In the genomic region with DNA sequence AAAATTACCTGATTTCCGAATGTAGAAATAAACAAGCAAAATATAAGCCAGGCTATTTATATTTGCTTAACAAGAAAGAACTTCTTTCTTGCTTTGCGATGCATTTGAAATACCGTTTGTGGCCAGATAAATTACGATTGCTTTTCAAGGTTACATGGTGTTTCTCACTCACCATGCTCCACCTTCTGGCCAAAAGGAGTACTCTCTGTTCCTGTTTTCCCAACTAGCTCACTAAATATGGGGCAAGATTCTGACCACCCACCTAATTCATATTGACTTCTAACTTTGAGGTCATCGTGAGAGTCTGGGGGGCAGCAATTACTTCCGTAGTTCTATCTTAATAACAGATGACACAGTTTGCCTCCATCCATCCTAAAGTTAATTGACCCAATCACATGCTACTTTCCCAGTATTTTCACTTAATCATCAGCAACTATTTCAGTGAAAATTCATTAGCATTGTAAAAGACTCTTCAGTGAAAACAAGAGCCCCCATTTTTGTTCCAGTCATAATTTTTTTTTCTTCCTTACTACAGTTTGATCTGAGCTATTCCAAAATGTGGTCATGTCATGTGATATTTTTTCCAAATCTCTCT, we compare ENCODE assay signal across 9 cellular contexts. TPM values are rescaled to one million over a fixed set of nuclear protein-coding genes. Genes with fewer than 3 reads are reported as not detected.
DNase-seq lines count a peak whose midpoint lies in the region; ATAC-seq and TF ChIP-seq lines count a peak whose summit lies in the region.
"Had no signal": no experiment of that assay in that cellular context is flagged by ENCODE, and none has a peak within 500 bp of the region (broad histone marks: within the 10 kb centered on the region; RNA-seq: fewer than 3 reads in every experiment).

No MANE protein-coding gene starts in this region.

- WGBS in trophoblast cell (ENCODE audit: extremely low coverage, insufficient coverage, insufficient read length): no CpG with 5 or more reads among the region's 6 CpGs

- no peak overlapping the region for H2AFZ ChIP-seq in trophoblast cell (ENCODE audit: insufficient read depth, low read length, poor library complexity)

- no peak overlapping the region for H2AK5ac ChIP-seq in trophoblast cell (ENCODE audit: low read length)

- H3K9me3 Mint-ChIP-seq in activated B cell treated with CpG ODN at 0.5 μM for 24 hours: no peaks in the 10 kb centered on the region
- H3K9me3 Mint-ChIP-seq in glutamatergic neuron (ENCODE audit: unreplicated experiment): no peaks in the 10 kb centered on the region

- intact Hi-C loops in activated B cell treated with CpG ODN at 0.5 μM for 24 hours (cut with micrococcal nuclease): loop anchor here (1.0 to 2.0 kb wide), 4 partner anchors 90 to 1310 kb away; no protein-coding TSS in a partner anchor

- DNase-seq in NCI-H2171 treated with DMSO at 0.1 percent for 48 hours (lab: John Stamatoyannopoulos, UW): peak; percentile 51
- DNase-seq in NCI-H2171 (lab: John Stamatoyannopoulos, UW): no peak
- DNase-seq in NCI-H2227 (lab: John Stamatoyannopoulos, UW; ENCODE audit: unreplicated experiment): peak; percentile 54
- DNase-seq in activated B cell treated with CpG ODN at 0.5 μM for 24 hours: no peak
- no peak for DNase-seq in glutamatergic neuron
- peak; percentile 38 to 82 for DNase-seq in trophoblast cell
- DNase-seq in epidermal melanocyte (ENCODE audit: insufficient read length, low spot score): no peak

- H3K9ac ChIP-seq in trophoblast cell (ENCODE audit: low read length): no peak overlapping the region

- H3K36me3 ChIP-seq in trophoblast cell (ENCODE audit: control insufficient read depth in 1 of 2, insufficient read depth in 2 of 2, low read length in 2 of 2): peaks cover 0 to 5% of the 10 kb centered on the region in 2 experiments

- H3K23ac ChIP-seq in trophoblast cell (ENCODE audit: low read length): no peak overlapping the region

- H4K12ac ChIP-seq in trophoblast cell (ENCODE audit: low read depth, low read length): no peak overlapping the region

- H2BK12ac ChIP-seq in trophoblast cell (ENCODE audit: low read length): no peak overlapping the region

- H3K4me3 ChIP-seq in trophoblast cell (ENCODE audit: low read depth, low read length): no peak overlapping the region

- no peak overlapping the region for H3K14ac ChIP-seq in trophoblast cell (ENCODE audit: low read length)

- no peak overlapping the region for H3K27ac Mint-ChIP-seq in activated B cell treated with CpG ODN at 0.5 μM for 24 hours
- H3K27ac Mint-ChIP-seq in glutamatergic neuron (ENCODE audit: unreplicated experiment): no peak overlapping the region
- H3K27ac Mint-ChIP-seq: activated naive CD8-positive, alpha-beta T cell had no signal

- H3K27ac ChIP-seq in trophoblast cell (ENCODE audit: low read depth, low read length): no peak overlapping the region

- POLR2A ChIA-PET in activated B cell treated with CpG ODN at 0.5 μM for 24 hours (lab: Charles Lee): no interaction called here

- H3K4me1 Mint-ChIP-seq in activated B cell treated with CpG ODN at 0.5 μM for 24 hours: peaks cover 3% of the 10 kb centered on the region
- no peaks in the 10 kb centered on the region for H3K4me1 Mint-ChIP-seq in glutamatergic neuron (ENCODE audit: low read depth, unreplicated experiment)

- H4K8ac ChIP-seq in trophoblast cell (ENCODE audit: low read depth, low read length): no peak overlapping the region

- H3K4me2 ChIP-seq in trophoblast cell (ENCODE audit: low read length): no peak overlapping the region

- no peak overlapping the region for H3K4me3 Mint-ChIP-seq in activated B cell treated with CpG ODN at 0.5 μM for 24 hours
- no peak overlapping the region for H3K4me3 Mint-ChIP-seq in glutamatergic neuron (ENCODE audit: unreplicated experiment)
- H3K4me3 Mint-ChIP-seq: activated naive CD8-positive, alpha-beta T cell had no signal

- H3K27me3 Mint-ChIP-seq in activated B cell treated with CpG ODN at 0.5 μM for 24 hours (no peaks in the 10 kb centered on the region), glutamatergic neuron (ENCODE audit: unreplicated experiment) (no peaks in the 10 kb centered on the region)

- CTCF ChIA-PET in activated B cell treated with CpG ODN at 0.5 μM for 24 hours (lab: Charles Lee): interaction anchor here (0.7 to 2.4 kb wide), 13 partner anchors 9 to 1310 kb away, joined by 3 to 8 read pairs (median 5); partner anchors contain the start of gene CPNE4

- no peaks in the 10 kb centered on the region for H3K9me3 ChIP-seq in trophoblast cell (ENCODE audit: insufficient read depth, low read depth, low read length)

- no peaks in the 10 kb centered on the region for H3K79me1 ChIP-seq in trophoblast cell (ENCODE audit: low read length)

- H3K18ac ChIP-seq in trophoblast cell (ENCODE audit: low read length): no peak overlapping the region

- H3K4me1 ChIP-seq in trophoblast cell (ENCODE audit: control insufficient read depth in 1 of 2, insufficient read depth in 2 of 2, low read length in 2 of 2): peaks cover 0 to 3% of the 10 kb centered on the region in 2 experiments

- no peak overlapping the region for H3K4ac ChIP-seq in trophoblast cell (ENCODE audit: low read depth, low read length)

- TF ChIP-seq CTCF in activated B cell treated with CpG ODN at 0.5 μM for 24 hours (IDR thresholded peaks at IDR 0.05) (no peak), glutamatergic neuron (IDR thresholded peaks at IDR 0.05; ENCODE audit: partially characterized antibody, unreplicated experiment) (peak; percentile 74)

- ATAC-seq in HG03060 (IDR thresholded peaks at IDR 0.05; ENCODE audit: low read depth, unreplicated experiment) (peak; percentile 47), activated B cell treated with CpG ODN at 0.5 μM for 24 hours (ENCODE audit: low read depth) (peak; percentile 62)

- no peak overlapping the region for H2BK120ac ChIP-seq in trophoblast cell (ENCODE audit: insufficient read depth, low read length, poor library complexity)

- H3K36me3 Mint-ChIP-seq in activated B cell treated with CpG ODN at 0.5 μM for 24 hours (ENCODE audit: low read depth): no peaks in the 10 kb centered on the region
- no peaks in the 10 kb centered on the region for H3K36me3 Mint-ChIP-seq in glutamatergic neuron (ENCODE audit: unreplicated experiment)
- H3K36me3 Mint-ChIP-seq: activated naive CD8-positive, alpha-beta T cell had no signal

- H3K79me2 ChIP-seq in trophoblast cell (ENCODE audit: control insufficient read depth, insufficient read depth, low read length, poor library complexity): no peaks in the 10 kb centered on the region

- no peaks in the 10 kb centered on the region for H3K27me3 ChIP-seq in trophoblast cell (ENCODE audit: insufficient read depth, low read length)

- H2BK5ac ChIP-seq in trophoblast cell (ENCODE audit: low read depth, low read length, poor library complexity): no peak overlapping the region

- no peak overlapping the region for H4K91ac ChIP-seq in trophoblast cell (ENCODE audit: low read depth, low read length)

RNA-seq across cellular contexts. Expression of gene ACP3, which starts 25.9 kb away (rescaled TPM):
- total RNA-seq in activated B cell treated with CpG ODN at 0.5 μM for 24 hours (0.84 and 0.95 TPM in 2 replicates), glutamatergic neuron (ENCODE audit: unreplicated experiment) (not detected)
- polyA plus RNA-seq in trophoblast cell (2013): 20.2 and 23.0 TPM in 2 replicates

Comparison
In these comparisons a context has a peak if more than half of its experiments do, and no peak if none do; other contexts are left out.
1. DNase-seq: peak in NCI-H2171 treated with DMSO at 0.1 percent for 48 hours (single experiment), NCI-H2227 (single experiment) and trophoblast cell (2 of 2); none in NCI-H2171 (single experiment), activated B cell treated with CpG ODN at 0.5 μM for 24 hours (single experiment), glutamatergic neuron (single experiment) and epidermal melanocyte (single experiment).